Comparison of ENCODE assay signal across 1 cellular context in genomic region chr16:572865-573650, GRCh38.
TF ChIP-seq lines count a peak whose summit lies in the region.

No MANE protein-coding gene starts in this region.

TF ChIP-seq in GM23338, 12 proteins besides CTCF, POLR2A, EP300 and RAD21 (continued from another document):
- TF ChIP-seq NANOG (IDR thresholded peaks at IDR 0.05; ENCODE audit: borderline replicate concordance) (no peak), ZNF462 (CRISPR knock-in tag; IDR thresholded peaks at IDR 0.05) (no peak), EZH2 (IDR thresholded peaks at IDR 0.05; ENCODE audit: low read depth, unreplicated experiment) (no peak), EZH2phosphoT487 (IDR thresholded peaks at IDR 0.05; ENCODE audit: unreplicated experiment) (no peak), ZNF331 (CRISPR knock-in tag; IDR thresholded peaks at IDR 0.05; ENCODE audit: low read depth) (no peak), ZNF114 (CRISPR knock-in tag; IDR thresholded peaks at IDR 0.05) (no peak)
